Comparison of ENCODE assay signal across 1 cellular context in the genomic region with DNA sequence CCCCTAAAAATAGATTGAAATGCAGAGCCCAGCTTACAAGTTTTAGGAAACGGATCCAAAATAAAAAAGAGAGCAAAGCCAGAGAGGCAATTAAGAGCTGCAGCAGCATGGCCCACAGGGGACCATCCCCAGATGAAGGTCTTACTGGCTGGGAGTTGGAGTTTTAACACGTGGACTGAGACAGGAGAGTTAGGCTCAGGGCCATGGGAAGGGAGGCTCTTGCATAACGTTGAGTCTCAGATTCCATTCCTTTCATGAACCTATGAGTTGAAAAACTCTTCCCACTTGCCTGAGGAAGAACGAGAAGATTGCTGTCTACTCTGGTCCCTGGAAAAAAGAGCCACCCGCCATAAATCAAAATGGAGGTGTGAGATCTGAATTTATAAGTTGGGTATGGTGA.
TF ChIP-seq lines count a peak whose summit lies in the region.

No MANE protein-coding gene starts in this region.

TF ChIP-seq in IMR-90, 13 proteins besides CTCF, POLR2A, EP300 and RAD21:
- TF ChIP-seq MAZ (IDR thresholded peaks at IDR 0.05; ENCODE audit: borderline replicate concordance, low read depth, low read length) (no peak), CEBPB (IDR thresholded peaks at IDR 0.05; ENCODE audit: low read depth, low read length) (peak; percentile 64; the same call in 1 of the 2 replicates), FOS (IDR thresholded peaks at IDR 0.05; ENCODE audit: low read depth, low read length) (no peak)
